Comparison of ENCODE assay signal across 13 cellular contexts in the genomic region with DNA sequence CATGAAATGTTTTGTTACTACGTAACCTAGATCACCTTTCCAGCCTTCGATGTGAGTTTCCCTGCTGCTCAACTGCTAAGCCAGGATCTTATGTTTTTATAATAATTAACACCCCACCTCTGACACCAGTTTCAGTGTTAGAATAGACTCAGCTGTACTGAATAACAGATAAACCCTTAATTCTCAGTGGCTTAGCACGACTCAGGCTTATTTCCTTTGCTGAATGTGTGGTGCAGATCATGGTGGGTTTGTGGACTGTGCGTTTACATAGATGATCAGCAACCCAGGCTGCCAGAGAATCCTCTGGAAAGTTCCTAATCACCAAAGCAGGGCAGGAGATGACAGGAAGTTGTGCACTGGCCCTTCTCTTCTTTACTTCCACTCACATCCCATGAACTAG.
"Had no signal": no experiment of that assay in that cellular context is flagged by ENCODE, and none has a peak within 500 bp of the region (broad histone marks: within the 10 kb centered on the region; RNA-seq: fewer than 3 reads in every experiment).

No MANE protein-coding gene starts in this region.

- H3K36me3 ChIP-seq: neutrophil, uterus had no signal

- H3K27me3 ChIP-seq: neutrophil, tibial artery, uterus had no signal

- H3K27me3 Mint-ChIP-seq: activated CD4-positive, alpha-beta T cell treated with anti-CD3 and anti-CD28 coated beads, Interleukin-2, amount 10 ng/mL, durations not matched to agents 7 days and 5 days; activated naive CD8-positive, alpha-beta T cell treated with anti-CD3 and anti-CD28 coated beads, Interleukin-2, amount 50 U/mL, for 24 hours; naive thymus-derived CD4-positive, alpha-beta T cell; stimulated activated naive B cell treated with anti-CD40 and anti-IgM and Interleukin-4, amounts not matched to agents 10 μg/mL and 1 μg/mL and 100 μg/mL, for 72 hours had no signal

- H3K27ac ChIP-seq: neutrophil, tibial artery, uterus had no signal

- DNase-seq: activated CD4-positive, alpha-beta T cell treated with anti-CD3 and anti-CD28 coated beads, Interleukin-2, amount 10 ng/mL, durations not matched to agents 7 days and 5 days; activated naive CD4-positive, alpha-beta T cell treated with anti-CD3 and anti-CD28 coated beads for 36 hours; activated naive CD8-positive, alpha-beta T cell treated with anti-CD3 and anti-CD28 coated beads, Interleukin-2, amount 50 U/mL, for 24 hours; aorta; mucosa of descending colon; naive thymus-derived CD4-positive, alpha-beta T cell; posterior cingulate gyrus; stimulated activated CD4-positive, alpha-beta T cell treated with anti-CD3 and anti-CD28 coated beads, Interleukin-2, amount 100 ng/mL, for 48 hours; stimulated activated naive B cell treated with anti-CD40 and anti-IgM and Interleukin-4, amounts not matched to agents 10 μg/mL and 1 μg/mL and 100 μg/mL, for 72 hours; tibial artery; uterus had no signal

- ATAC-seq: activated naive CD8-positive, alpha-beta T cell treated with anti-CD3 and anti-CD28 coated beads, Interleukin-2, amount 50 U/mL, for 24 hours; mucosa of descending colon; naive thymus-derived CD4-positive, alpha-beta T cell; stimulated activated naive B cell treated with anti-CD40 and anti-IgM and Interleukin-4, amounts not matched to agents 10 μg/mL and 1 μg/mL and 100 μg/mL, for 72 hours had no signal

- H3K4me1 Mint-ChIP-seq: activated CD4-positive, alpha-beta T cell treated with anti-CD3 and anti-CD28 coated beads, Interleukin-2, amount 10 ng/mL, durations not matched to agents 7 days and 5 days; activated naive CD8-positive, alpha-beta T cell treated with anti-CD3 and anti-CD28 coated beads, Interleukin-2, amount 50 U/mL, for 24 hours; stimulated activated naive B cell treated with anti-CD40 and anti-IgM and Interleukin-4, amounts not matched to agents 10 μg/mL and 1 μg/mL and 100 μg/mL, for 72 hours had no signal

- H3K27ac Mint-ChIP-seq: activated CD4-positive, alpha-beta T cell treated with anti-CD3 and anti-CD28 coated beads, Interleukin-2, amount 10 ng/mL, durations not matched to agents 7 days and 5 days; activated naive CD4-positive, alpha-beta T cell treated with anti-CD3 and anti-CD28 coated beads for 36 hours; activated naive CD8-positive, alpha-beta T cell treated with anti-CD3 and anti-CD28 coated beads, Interleukin-2, amount 50 U/mL, for 24 hours; naive thymus-derived CD4-positive, alpha-beta T cell; stimulated activated naive B cell treated with anti-CD40 and anti-IgM and Interleukin-4, amounts not matched to agents 10 μg/mL and 1 μg/mL and 100 μg/mL, for 72 hours; T-helper 1 cell treated with Interleukin-12 subunit alpha and Interleukin-12 subunit beta and Interleukin-4 antibody, amounts not matched to agents 30 μg/mL and 1 μg/mL, for 36 hours had no signal

- H3K4me1 ChIP-seq: uterus had no signal

- H3K4me3 ChIP-seq: mucosa of descending colon, tibial artery, uterus had no signal

- H3K9me3 ChIP-seq: mucosa of descending colon, neutrophil, tibial artery, uterus had no signal

- H3K4me3 Mint-ChIP-seq: activated CD4-positive, alpha-beta T cell treated with anti-CD3 and anti-CD28 coated beads, Interleukin-2, amount 10 ng/mL, durations not matched to agents 7 days and 5 days; activated naive CD4-positive, alpha-beta T cell treated with anti-CD3 and anti-CD28 coated beads for 36 hours; activated naive CD8-positive, alpha-beta T cell treated with anti-CD3 and anti-CD28 coated beads, Interleukin-2, amount 50 U/mL, for 24 hours; naive thymus-derived CD4-positive, alpha-beta T cell; stimulated activated naive B cell treated with anti-CD40 and anti-IgM and Interleukin-4, amounts not matched to agents 10 μg/mL and 1 μg/mL and 100 μg/mL, for 72 hours; T-helper 1 cell treated with Interleukin-12 subunit alpha and Interleukin-12 subunit beta and Interleukin-4 antibody, amounts not matched to agents 30 μg/mL and 1 μg/mL, for 36 hours had no signal

- H3K9me3 Mint-ChIP-seq: activated naive CD4-positive, alpha-beta T cell treated with anti-CD3 and anti-CD28 coated beads for 36 hours; activated naive CD8-positive, alpha-beta T cell treated with anti-CD3 and anti-CD28 coated beads, Interleukin-2, amount 50 U/mL, for 24 hours; stimulated activated naive B cell treated with anti-CD40 and anti-IgM and Interleukin-4, amounts not matched to agents 10 μg/mL and 1 μg/mL and 100 μg/mL, for 72 hours had no signal
